9 cellular contexts compared by ENCODE assay signal in the genomic region with DNA sequence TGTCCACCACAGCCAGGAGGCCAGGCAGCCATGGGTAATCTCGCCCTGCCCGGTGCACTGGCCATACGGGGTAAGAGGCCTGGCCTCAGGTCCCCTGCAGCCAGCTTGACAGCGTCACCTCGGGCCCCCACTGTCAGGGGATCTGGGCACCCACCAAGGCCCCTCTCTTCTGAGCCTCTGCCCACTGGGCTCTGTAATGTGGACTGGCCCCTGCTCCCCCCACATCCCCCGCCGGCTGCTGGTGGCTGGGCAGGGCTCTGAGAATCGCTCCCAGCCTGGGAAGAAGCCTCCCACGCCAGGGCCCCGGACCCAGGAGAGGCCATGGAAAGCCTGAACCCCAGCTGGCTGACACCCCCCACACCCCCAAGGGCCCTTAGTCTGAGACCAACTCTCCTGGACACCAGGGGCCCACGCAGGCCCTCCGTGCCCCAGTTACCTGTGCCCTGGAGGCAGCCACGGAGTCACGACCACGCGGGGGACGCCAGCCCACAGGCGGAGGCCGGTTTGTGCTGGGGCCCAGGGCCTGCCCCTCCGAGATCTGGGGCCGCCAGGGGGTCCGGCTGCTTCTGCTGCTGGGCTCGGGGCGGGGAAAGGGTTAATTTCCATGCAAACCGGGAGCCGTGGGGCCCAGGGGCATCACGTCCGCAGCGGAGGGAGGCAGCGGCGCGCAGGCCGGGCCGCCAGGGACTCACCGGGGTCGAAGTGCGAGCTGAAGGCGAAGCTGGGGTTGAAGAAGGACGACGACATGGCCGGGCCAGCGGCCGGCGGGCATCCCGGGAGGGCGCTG. TPM values are rescaled to one million over a fixed set of nuclear protein-coding genes. Genes with fewer than 3 reads are reported as not detected.
A peak's percentile ranks its signal among the peaks of the same experiment; 100 is the strongest.
DNase-seq lines count a peak whose midpoint lies in the region; ATAC-seq and TF ChIP-seq lines count a peak whose summit lies in the region.
"Had no signal": no experiment of that assay in that cellular context is flagged by ENCODE, and none has a peak within 500 bp of the region (broad histone marks: within the 10 kb centered on the region; RNA-seq: fewer than 3 reads in every experiment).

A gene (plus strand): TSS at position 262 of the 787 bp plus-strand sequence. CDS start 15,720 bp downstream, outside the sequence.

- peak within 1 kb of the TSS; percentile 94 for H3K4me2 ChIP-seq in hepatocyte

- H3K27ac ChIP-seq in hepatocyte, result peak within 1 kb of the TSS; percentile 79
- no peak within 1 kb of the TSS for H3K27ac ChIP-seq in psoas muscle

- H3K27me3 ChIP-seq in hepatocyte, result no peaks in the 10 kb centered on the region
- H3K27me3 ChIP-seq in psoas muscle (ENCODE audit: insufficient read depth in 3 of 3, low read length in 2 of 3), result peaks cover 0 to 44% (median 13%) of the 10 kb centered on the region in 3 donors

- ATAC-seq in psoas muscle (peak in 2 of 4 donors; percentile 13 to 43), GM21528 (IDR thresholded peaks at IDR 0.05; ENCODE audit: low FRiP score, unreplicated experiment) (no peak), HG03097 (IDR thresholded peaks at IDR 0.05; ENCODE audit: low FRiP score, unreplicated experiment) (no peak), HG03175 (IDR thresholded peaks at IDR 0.05; ENCODE audit: unreplicated experiment) (no peak), HG02885 (IDR thresholded peaks at IDR 0.05; ENCODE audit: poor library complexity, unreplicated experiment) (no peak)

- no peaks in the 10 kb centered on the region for H3K9me3 ChIP-seq in hepatocyte (ENCODE audit: low read depth)
- no peaks in the 10 kb centered on the region for H3K9me3 ChIP-seq in psoas muscle

- H3K79me2 ChIP-seq in hepatocyte, result peaks cover 2% of the 10 kb centered on the region

- peak; percentile 12 for DNase-seq in COLO668 (lab: John Stamatoyannopoulos, UW; ENCODE audit: unreplicated experiment)
- peak; percentile 29 for DNase-seq in SW480 (ENCODE audit: low spot score)
- DNase-seq in hepatocyte (ENCODE audit: low spot score), result peak; percentile 75
- peak in 1 of 2 donors; percentile 52 for DNase-seq in psoas muscle

- H4K20me1 ChIP-seq in hepatocyte (ENCODE audit: insufficient read depth, poor library complexity, severe bottlenecking), result no peaks in the 10 kb centered on the region

- H3K9me2 ChIP-seq in hepatocyte (replicated peaks; ENCODE audit: insufficient read depth), result no peaks in the 10 kb centered on the region

- H2AFZ ChIP-seq in hepatocyte, result peak within 1 kb of the TSS; percentile 81

- H3K4me3 ChIP-seq in hepatocyte, result peak within 1 kb of the TSS; percentile 30
- peak within 1 kb of the TSS; percentile 51 for H3K4me3 ChIP-seq in psoas muscle

- intact Hi-C loops in psoas muscle (cut with DNase I), result no loop called here

- H3K4me1 ChIP-seq in hepatocyte (ENCODE audit: insufficient read depth) (peaks cover 20% of the 10 kb centered on the region), psoas muscle (peaks cover 3% of the 10 kb centered on the region)

- 28% methylated on average over 42 of the region's 46 CpGs for whole genome bisulfite sequencing in hepatocyte (ENCODE audit: low lambda C conversion rate, missing lambda C conversion rate)
- 14 to 26% (median 22%) methylated on average over 37 to 46 of the region's 46 CpGs for WGBS in psoas muscle, 3 donors

- TF ChIP-seq CTCF in hepatocyte (IDR thresholded peaks at IDR 0.05; ENCODE audit: poor library complexity) (no peak), psoas muscle (IDR thresholded peaks at IDR 0.05) (no peak)

- no peaks in the 10 kb centered on the region for H3K36me3 ChIP-seq in hepatocyte (replicated peaks; ENCODE audit: insufficient read depth, low read depth)
- H3K36me3 ChIP-seq in psoas muscle (ENCODE audit: insufficient read depth in 1 of 2, low read depth in 1 of 2), result no peaks in the 10 kb centered on the region

RNA-seq across cellular contexts. Expression of the gene that starts here (rescaled TPM):
- total RNA-seq in hepatocyte, result not detected in 2 replicates
- polyA plus RNA-seq in hepatocyte, result 0.15 TPM in 1 of 2 replicates, not detected in the other
- not detected for total RNA-seq in psoas muscle
- not detected for polyA plus RNA-seq in psoas muscle
- total RNA-seq: omental fat pad had no signal

Comparison
In these comparisons a context has a peak if more than half of its experiments do, and no peak if none do; other contexts are left out.
1. Peak in DNase-seq, H3K4me3 ChIP-seq, H3K27ac ChIP-seq and H3K4me2 ChIP-seq in hepatocyte; RNA of the gene not detected or under 1 TPM.